Comparison of ENCODE assay signal across 3 cellular contexts in the genomic region with DNA sequence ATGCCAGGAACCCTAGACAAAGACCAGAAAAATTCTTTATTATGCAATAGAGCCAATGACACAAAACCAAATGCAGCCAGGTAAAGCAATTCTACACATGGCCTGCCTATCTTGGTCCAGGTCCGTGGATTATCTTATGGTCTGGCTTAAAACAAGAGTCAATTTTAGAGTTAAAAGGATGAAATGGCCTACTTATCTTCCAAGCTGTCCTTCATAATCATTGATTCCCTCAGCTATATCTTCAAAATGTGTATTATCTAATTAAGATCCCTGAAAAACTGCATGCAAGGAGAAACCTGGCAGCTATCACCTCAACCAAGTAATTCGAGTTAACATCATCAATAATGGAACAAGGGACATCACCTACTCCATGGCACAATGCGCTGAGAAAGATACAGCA.
"Had no signal": no experiment of that assay in that cellular context is flagged by ENCODE, and none has a peak within 500 bp of the region (broad histone marks: within the 10 kb centered on the region; RNA-seq: fewer than 3 reads in every experiment).

No MANE protein-coding gene starts in this region.

- DNase-seq: IMR-90, KBM-7, KG1 had no signal
